In genomic region chr6:73516712-73517489, GRCh38 we compare ENCODE assay signal across 8 cellular contexts. TPM values are rescaled to one million over a fixed set of nuclear protein-coding genes. Genes with fewer than 3 reads are reported as not detected.
DNase-seq lines count a peak whose midpoint lies in the region; ATAC-seq and TF ChIP-seq lines count a peak whose summit lies in the region.

No MANE protein-coding gene starts in this region.

- no peaks in the 10 kb centered on the region for H3K27me3 ChIP-seq in hepatocyte

- no peak overlapping the region for H3K4me3 ChIP-seq in hepatocyte
- no peak overlapping the region for H3K4me3 ChIP-seq in urinary bladder (ENCODE audit: low read depth, low read length)

- peak overlapping the region; percentile 72 for H3K27ac ChIP-seq in hepatocyte
- peak overlapping the region; percentile 5 for H3K27ac ChIP-seq in urinary bladder (ENCODE audit: low read depth)

- H2AFZ ChIP-seq in hepatocyte, result no peak overlapping the region

- ATAC-seq in WTC11, result no peak

- H3K4me2 ChIP-seq in hepatocyte, result peak overlapping the region; percentile 70

- no peaks in the 10 kb centered on the region for H3K27me3 Mint-ChIP-seq in activated naive CD4-positive, alpha-beta T cell treated with anti-CD3 and anti-CD28 coated beads, Interleukin-2, amount 50 U/mL, for 24 hours
- H3K27me3 Mint-ChIP-seq in WTC11 (ENCODE audit: low read depth), result peaks cover 12% of the 10 kb centered on the region

- H4K20me1 ChIP-seq in hepatocyte (ENCODE audit: insufficient read depth, poor library complexity, severe bottlenecking), result peaks cover 49% of the 10 kb centered on the region

- POLR2A ChIA-PET in WTC11 (lab: Charles Lee), result interaction anchor here (0.7 kb wide), 1 partner anchor 63 kb away, joined by 4 read pairs; no protein-coding TSS in a partner anchor

- peak overlapping the region; percentile 96 for H3K27ac Mint-ChIP-seq in activated naive CD4-positive, alpha-beta T cell treated with anti-CD3 and anti-CD28 coated beads, Interleukin-2, amount 50 U/mL, for 24 hours
- H3K27ac Mint-ChIP-seq in WTC11, result peak overlapping the region; percentile 98

- peaks cover 46% of the 10 kb centered on the region for H3K36me3 Mint-ChIP-seq in activated naive CD4-positive, alpha-beta T cell treated with anti-CD3 and anti-CD28 coated beads, Interleukin-2, amount 50 U/mL, for 24 hours
- H3K36me3 Mint-ChIP-seq in WTC11, result peaks cover 64% of the 10 kb centered on the region

- H3K4me1 Mint-ChIP-seq in activated naive CD4-positive, alpha-beta T cell treated with anti-CD3 and anti-CD28 coated beads, Interleukin-2, amount 50 U/mL, for 24 hours, result peaks cover 28% of the 10 kb centered on the region
- H3K4me1 Mint-ChIP-seq in WTC11, result peaks cover 50% of the 10 kb centered on the region

- WGBS in hepatocyte (ENCODE audit: low lambda C conversion rate, missing lambda C conversion rate), result 76% methylated on average over 4 of the region's 4 CpGs
- WGBS in urinary bladder, result 53% methylated on average over 4 of the region's 4 CpGs

- TF ChIP-seq CTCF in WTC11 (IDR thresholded peaks at IDR 0.05), result no peak
- TF ChIP-seq CTCF in hepatocyte (IDR thresholded peaks at IDR 0.05; ENCODE audit: poor library complexity), result no peak

- H3K4me1 ChIP-seq in hepatocyte (ENCODE audit: insufficient read depth), result peaks cover 13% of the 10 kb centered on the region
- H3K4me1 ChIP-seq in urinary bladder (ENCODE audit: insufficient read depth), result no peaks in the 10 kb centered on the region

- no peaks in the 10 kb centered on the region for H3K36me3 ChIP-seq in hepatocyte (replicated peaks; ENCODE audit: insufficient read depth, low read depth)
- H3K36me3 ChIP-seq in urinary bladder (ENCODE audit: insufficient read depth), result peaks cover 4% of the 10 kb centered on the region

- no peaks in the 10 kb centered on the region for H3K9me3 ChIP-seq in hepatocyte (ENCODE audit: low read depth)

- peaks cover 25% of the 10 kb centered on the region for H3K79me2 ChIP-seq in hepatocyte

- H3K4me3 Mint-ChIP-seq in activated naive CD4-positive, alpha-beta T cell treated with anti-CD3 and anti-CD28 coated beads, Interleukin-2, amount 50 U/mL, for 24 hours, result peak overlapping the region; percentile 87
- peak overlapping the region; percentile 98 for H3K4me3 Mint-ChIP-seq in WTC11

- no peak for DNase-seq in activated naive CD4-positive, alpha-beta T cell (lab: John Stamatoyannopoulos, UW)
- DNase-seq in WTC11 (ENCODE audit: low spot score) (no peak), hepatocyte (ENCODE audit: low spot score) (no peak), pons (ENCODE audit: low spot score) (no peak), kidney glomerular epithelial cell (lab: John Stamatoyannopoulos, UW) (no peak), hypothalamus (lab: John Stamatoyannopoulos, UW) (no peak)

- no peaks in the 10 kb centered on the region for H3K9me3 Mint-ChIP-seq in activated naive CD4-positive, alpha-beta T cell treated with anti-CD3 and anti-CD28 coated beads, Interleukin-2, amount 50 U/mL, for 24 hours
- no peaks in the 10 kb centered on the region for H3K9me3 Mint-ChIP-seq in WTC11

- no peaks in the 10 kb centered on the region for H3K9me2 ChIP-seq in hepatocyte (replicated peaks; ENCODE audit: insufficient read depth)

- CTCF ChIA-PET in WTC11 (lab: Charles Lee), result no interaction called here

TF ChIP-seq in WTC11, 78 proteins besides CTCF, POLR2A, EP300 and RAD21 (continues in another document):
- TF ChIP-seq ERG (CRISPR knock-in tag; IDR thresholded peaks at IDR 0.05), result peak; percentile 93
- TF ChIP-seq MYBL2 (CRISPR knock-in tag; IDR thresholded peaks at IDR 0.05), result 0 out of 2 replicates have a peak, but pooled peaks have one; percentile 22
- no peak for TF ChIP-seq USF2 (CRISPR knock-in tag; IDR thresholded peaks at IDR 0.05)
- no peak for TF ChIP-seq GTF2I (CRISPR knock-in tag; conservative IDR thresholded peaks at IDR 0.05)
- TF ChIP-seq E2F5 (CRISPR knock-in tag; IDR thresholded peaks at IDR 0.05), result no peak
- no peak for TF ChIP-seq FOXP4 (CRISPR knock-in tag; IDR thresholded peaks at IDR 0.05)
- no peak for TF ChIP-seq MLX (CRISPR knock-in tag; IDR thresholded peaks at IDR 0.05)
- TF ChIP-seq ZSCAN18 (CRISPR knock-in tag; IDR thresholded peaks at IDR 0.05), result no peak
- no peak for TF ChIP-seq ZNF317 (CRISPR knock-in tag; IDR thresholded peaks at IDR 0.05; ENCODE audit: borderline replicate concordance, low read depth)
- TF ChIP-seq USF1 (CRISPR knock-in tag; IDR thresholded peaks at IDR 0.05), result no peak
- no peak for TF ChIP-seq MXD4 (CRISPR knock-in tag; IDR thresholded peaks at IDR 0.05; ENCODE audit: borderline replicate concordance)
- no peak for TF ChIP-seq IRF2 (CRISPR knock-in tag; IDR thresholded peaks at IDR 0.05; ENCODE audit: borderline replicate concordance, low read depth)

RNA-seq across cellular contexts. Expression of gene EEF1A1, which starts 3.9 kb away (rescaled TPM):
- 11,564 to 13,111 TPM (median 12,917 TPM) in 3 replicates for total RNA-seq in WTC11 (2021)
- total RNA-seq in hepatocyte, result 11,226 and 12,699 TPM in 2 replicates
- polyA plus RNA-seq in hepatocyte, result 2,468 and 2,627 TPM in 2 replicates
- total RNA-seq in urinary bladder, result 18,172 TPM
- 11,265 TPM for polyA plus RNA-seq in urinary bladder

RNA-seq across cellular contexts. Expression of gene MTO1, which starts 55.4 kb away (rescaled TPM):
- 24.1 to 32.4 TPM (median 28.2 TPM) in 3 replicates for total RNA-seq in WTC11 (2021)
- 27.4 and 28.2 TPM in 2 replicates for total RNA-seq in hepatocyte
- polyA plus RNA-seq in hepatocyte, result 13.1 and 19.2 TPM in 2 replicates
- total RNA-seq in urinary bladder, result 28.3 TPM
- polyA plus RNA-seq in urinary bladder, result 19.8 TPM
